10 cellular contexts compared by ENCODE assay signal in the genomic region with DNA sequence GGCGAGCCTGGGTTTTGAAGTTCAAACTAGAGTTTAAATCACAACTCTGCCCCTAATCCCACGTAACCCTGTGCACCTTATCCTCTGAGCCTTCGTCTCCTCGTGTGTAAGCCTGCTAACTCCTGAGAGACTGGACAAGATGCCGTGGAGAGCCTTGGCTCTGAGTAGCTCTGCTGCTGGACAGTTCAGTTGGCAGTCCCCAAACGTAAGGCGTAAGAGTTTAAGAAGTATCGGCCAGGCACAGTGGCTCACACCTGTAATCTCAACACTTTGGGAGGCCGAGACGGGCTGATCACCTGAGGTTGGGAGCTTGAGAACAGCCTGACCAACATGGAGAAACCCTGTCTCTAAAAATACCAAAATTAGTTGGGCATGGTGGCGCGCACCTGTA. TPM values are rescaled to one million over a fixed set of nuclear protein-coding genes. Genes with fewer than 3 reads are reported as not detected.
DNase-seq lines count a peak whose midpoint lies in the region; TF ChIP-seq lines count a peak whose summit lies in the region.
"Had no signal": no experiment of that assay in that cellular context is flagged by ENCODE, and none has a peak within 500 bp of the region (broad histone marks: within the 10 kb centered on the region; RNA-seq: fewer than 3 reads in every experiment).

No MANE protein-coding gene starts in this region.

- H3K4me1 Mint-ChIP-seq in activated T-helper 1 cell treated with anti-CD3 and anti-CD28 coated beads, Interleukin-12 subunit alpha, Interleukin-12 subunit beta, Interleukin-2, Interleukin-4 antibody, amounts not matched to agents 30 ng/mL and 10 ng/mL and 1 ng/mL, durations not matched to agents 14 hours and 24 hours and 36 hours (ENCODE audit: low read depth), result peaks cover 84% of the 10 kb centered on the region

- peaks cover 8% of the 10 kb centered on the region for H3K79me2 ChIP-seq in hepatocyte

- peaks cover 15% of the 10 kb centered on the region for H3K4me1 ChIP-seq in mesenchymal stem cell (ENCODE audit: control insufficient read depth, insufficient read depth, low read depth, low read length)
- H3K4me1 ChIP-seq in hepatocyte (ENCODE audit: insufficient read depth), result no peaks in the 10 kb centered on the region

- H2AK5ac ChIP-seq in mesenchymal stem cell (ENCODE audit: low read length, severe bottlenecking), result no peak overlapping the region

- peak; percentile 22 for DNase-seq in Caki2 (ENCODE audit: low read depth)
- no peak for DNase-seq in HL-60 (ENCODE audit: low read depth in 1 of 2, low spot score in 1 of 2)
- DNase-seq in activated T-helper 1 cell treated with anti-CD3 and anti-CD28 coated beads, Interleukin-12 subunit alpha, Interleukin-12 subunit beta, Interleukin-2, Interleukin-4 antibody, amounts not matched to agents 30 ng/mL and 10 ng/mL and 1 ng/mL, durations not matched to agents 14 hours and 24 hours and 36 hours (ENCODE audit: low spot score), result no peak
- no peak for DNase-seq in mesenchymal stem cell
- DNase-seq in NOMO-1 treated with DMSO at 0.1 percent for 48 hours (lab: John Stamatoyannopoulos, UW; ENCODE audit: unreplicated experiment), result no peak
- no peak for DNase-seq in cerebellar nuclear complex (lab: John Stamatoyannopoulos, UW)
- no peak for DNase-seq in hepatocyte (ENCODE audit: low spot score)
- no peak for DNase-seq in AG20443 (ENCODE audit: low spot score)

- H2BK15ac ChIP-seq in mesenchymal stem cell (ENCODE audit: low read depth, poor library complexity, severe bottlenecking), result no peak overlapping the region

- no peak overlapping the region for H4K8ac ChIP-seq in mesenchymal stem cell (ENCODE audit: low read length)

- H4K20me1 ChIP-seq in hepatocyte (ENCODE audit: insufficient read depth, poor library complexity, severe bottlenecking), result peaks cover 38% of the 10 kb centered on the region

- peak overlapping the region; percentile 72 for H3K27ac ChIP-seq in HL-60 (replicated peaks)
- H3K27ac ChIP-seq in mesenchymal stem cell (ENCODE audit: low read length, poor library complexity, severe bottlenecking), result no peak overlapping the region
- no peak overlapping the region for H3K27ac ChIP-seq in hepatocyte
- H3K27ac ChIP-seq: coronary artery, ovary had no signal

- 92% methylated on average over 12 of the region's 12 CpGs for WGBS in mesenchymal stem cell
- WGBS in hepatocyte (ENCODE audit: low lambda C conversion rate, missing lambda C conversion rate), result 94% methylated on average over 12 of the region's 12 CpGs

- TF ChIP-seq CTCF in HL-60 (IDR thresholded peaks at IDR 0.05; ENCODE audit: insufficient read depth, low read length) (no peak), hepatocyte (IDR thresholded peaks at IDR 0.05; ENCODE audit: poor library complexity) (no peak)

- H3K4me3 ChIP-seq in HL-60 (replicated peaks; ENCODE audit: insufficient read depth, low read length) (no peak overlapping the region), mesenchymal stem cell (ENCODE audit: insufficient read depth in 1 of 2, low read depth in 1 of 2, low read length in 2 of 2) (no peak overlapping the region), hepatocyte (no peak overlapping the region)
- H3K4me3 ChIP-seq: coronary artery, ovary had no signal

- H3K9ac ChIP-seq in mesenchymal stem cell (ENCODE audit: low read length), result peak overlapping the region; percentile 29

- no peak overlapping the region for H3K23ac ChIP-seq in mesenchymal stem cell (ENCODE audit: low read length in 2 of 2)

- in situ Hi-C loops in Caki2 (cut with HindIII; ENCODE audit: low pct_unique_long_range_greater_than_20kb, low sequenced_read_pairs), result no loop called here

- no peak overlapping the region for H2BK5ac ChIP-seq in mesenchymal stem cell (ENCODE audit: low read depth, low read length, poor library complexity, severe bottlenecking)

- no peak overlapping the region for H2BK120ac ChIP-seq in mesenchymal stem cell (ENCODE audit: low read depth, low read length)

- no peak overlapping the region for H2BK12ac ChIP-seq in mesenchymal stem cell (ENCODE audit: low read length in 2 of 2)

- H3K4me2 ChIP-seq in mesenchymal stem cell (ENCODE audit: low read length, poor library complexity, severe bottlenecking) (no peak overlapping the region), hepatocyte (no peak overlapping the region)

- no peak overlapping the region for H4K91ac ChIP-seq in mesenchymal stem cell (ENCODE audit: low read length)

- no peaks in the 10 kb centered on the region for H3K9me3 Mint-ChIP-seq in activated T-helper 1 cell treated with anti-CD3 and anti-CD28 coated beads, Interleukin-12 subunit alpha, Interleukin-12 subunit beta, Interleukin-2, Interleukin-4 antibody, amounts not matched to agents 30 ng/mL and 10 ng/mL and 1 ng/mL, durations not matched to agents 14 hours and 24 hours and 36 hours

- intact Hi-C loops in activated T-helper 1 cell treated with anti-CD3 and anti-CD28 coated beads, Interleukin-12 subunit alpha, Interleukin-12 subunit beta, Interleukin-2, Interleukin-4 antibody, amounts not matched to agents 30 ng/mL and 10 ng/mL and 1 ng/mL, durations not matched to agents 14 hours and 24 hours and 36 hours (cut with micrococcal nuclease), result no loop called here

- H3K4ac ChIP-seq in mesenchymal stem cell (ENCODE audit: low read depth in 1 of 2, low read length in 2 of 2), result no peak overlapping the region

- peaks cover 56 to 59% of the 10 kb centered on the region in 2 experiments for H3K36me3 ChIP-seq in mesenchymal stem cell (ENCODE audit: control insufficient read depth in 1 of 2, insufficient read depth in 2 of 2, low read depth in 1 of 2, low read length in 2 of 2)
- H3K36me3 ChIP-seq in hepatocyte (replicated peaks; ENCODE audit: insufficient read depth, low read depth), result no peaks in the 10 kb centered on the region
- H3K36me3 ChIP-seq: ovary had no signal

- H2AFZ ChIP-seq in mesenchymal stem cell (ENCODE audit: low read depth, low read length) (no peak overlapping the region), hepatocyte (no peak overlapping the region)

- H3K27me3 ChIP-seq in HL-60 (ENCODE audit: insufficient read depth, poor library complexity, severe bottlenecking) (no peaks in the 10 kb centered on the region), mesenchymal stem cell (ENCODE audit: control insufficient read depth in 1 of 2, insufficient read depth in 1 of 2, low read length in 2 of 2) (peaks cover 2% of the 10 kb centered on the region in 2 experiments), hepatocyte (no peaks in the 10 kb centered on the region)
- H3K27me3 ChIP-seq: ovary had no signal

- H3K9me3 ChIP-seq in mesenchymal stem cell (ENCODE audit: control insufficient read depth, low read length), result no peaks in the 10 kb centered on the region
- no peaks in the 10 kb centered on the region for H3K9me3 ChIP-seq in hepatocyte (ENCODE audit: low read depth)
- H3K9me3 ChIP-seq: ovary had no signal

- H3K4me3 Mint-ChIP-seq in activated T-helper 1 cell treated with anti-CD3 and anti-CD28 coated beads, Interleukin-12 subunit alpha, Interleukin-12 subunit beta, Interleukin-2, Interleukin-4 antibody, amounts not matched to agents 30 ng/mL and 10 ng/mL and 1 ng/mL, durations not matched to agents 14 hours and 24 hours and 36 hours, result peak overlapping the region; percentile 31

- peaks cover 6% of the 10 kb centered on the region for H3K79me1 ChIP-seq in mesenchymal stem cell (replicated peaks; ENCODE audit: low read length, poor library complexity, severe bottlenecking)

- H3K36me3 Mint-ChIP-seq in activated T-helper 1 cell treated with anti-CD3 and anti-CD28 coated beads, Interleukin-12 subunit alpha, Interleukin-12 subunit beta, Interleukin-2, Interleukin-4 antibody, amounts not matched to agents 30 ng/mL and 10 ng/mL and 1 ng/mL, durations not matched to agents 14 hours and 24 hours and 36 hours (ENCODE audit: low read depth), result peaks cover 38% of the 10 kb centered on the region

- H3K18ac ChIP-seq in mesenchymal stem cell (ENCODE audit: low read depth in 1 of 2, low read length in 2 of 2), result no peak overlapping the region

- H3K9me2 ChIP-seq in hepatocyte (replicated peaks; ENCODE audit: insufficient read depth), result no peaks in the 10 kb centered on the region

- no peaks in the 10 kb centered on the region for H3K27me3 Mint-ChIP-seq in activated T-helper 1 cell treated with anti-CD3 and anti-CD28 coated beads, Interleukin-12 subunit alpha, Interleukin-12 subunit beta, Interleukin-2, Interleukin-4 antibody, amounts not matched to agents 30 ng/mL and 10 ng/mL and 1 ng/mL, durations not matched to agents 14 hours and 24 hours and 36 hours (ENCODE audit: insufficient read depth)

- no peak overlapping the region for H3K14ac ChIP-seq in mesenchymal stem cell (ENCODE audit: low read length in 2 of 2)

- peak overlapping the region; percentile 40 for H3K27ac Mint-ChIP-seq in activated T-helper 1 cell treated with anti-CD3 and anti-CD28 coated beads, Interleukin-12 subunit alpha, Interleukin-12 subunit beta, Interleukin-2, Interleukin-4 antibody, amounts not matched to agents 30 ng/mL and 10 ng/mL and 1 ng/mL, durations not matched to agents 14 hours and 24 hours and 36 hours

RNA-seq across cellular contexts. Expression of gene CD79A, which starts 4.7 kb away (rescaled TPM):
- not detected in 2 replicates for total RNA-seq in Caki2 (2014; rRNA removed; shearing (Covaris generic); ENCODE audit: low replicate concordance)
- 2.7 and 2.9 TPM in 2 replicates for total RNA-seq in activated T-helper 1 cell treated with anti-CD3 and anti-CD28 coated beads, Interleukin-12 subunit alpha, Interleukin-12 subunit beta, Interleukin-2, Interleukin-4 antibody, amounts not matched to agents 30 ng/mL and 10 ng/mL and 1 ng/mL, durations not matched to agents 14 hours and 24 hours and 36 hours
- polyA plus RNA-seq in mesenchymal stem cell (2013, experiment 1 of 2), result 0.28 TPM
- polyA plus RNA-seq in mesenchymal stem cell (2013, experiment 2 of 2), result 0.32 TPM
- total RNA-seq in hepatocyte, result 0.37 TPM in 1 of 2 replicates, not detected in the other
- 0.27 TPM in 1 of 2 replicates, not detected in the other for polyA plus RNA-seq in hepatocyte

RNA-seq across cellular contexts. Expression of gene ARHGEF1, which starts 10.6 kb away (rescaled TPM):
- 43.6 and 48.7 TPM in 2 replicates for total RNA-seq in Caki2 (2014; rRNA removed; shearing (Covaris generic); ENCODE audit: low replicate concordance)
- total RNA-seq in activated T-helper 1 cell treated with anti-CD3 and anti-CD28 coated beads, Interleukin-12 subunit alpha, Interleukin-12 subunit beta, Interleukin-2, Interleukin-4 antibody, amounts not matched to agents 30 ng/mL and 10 ng/mL and 1 ng/mL, durations not matched to agents 14 hours and 24 hours and 36 hours, result 386 and 392 TPM in 2 replicates
- polyA plus RNA-seq in mesenchymal stem cell (2013, experiment 1 of 2), result 69.1 TPM
- 65.8 TPM for polyA plus RNA-seq in mesenchymal stem cell (2013, experiment 2 of 2)
- total RNA-seq in hepatocyte, result 22.1 and 29.7 TPM in 2 replicates
- polyA plus RNA-seq in hepatocyte, result 67.8 and 71.7 TPM in 2 replicates

RNA-seq across cellular contexts. Expression of gene RPS19, which starts 12.3 kb away (rescaled TPM):
- 3,670 and 5,241 TPM in 2 replicates for total RNA-seq in Caki2 (2014; rRNA removed; shearing (Covaris generic); ENCODE audit: low replicate concordance)
- 2,887 and 2,906 TPM in 2 replicates for total RNA-seq in activated T-helper 1 cell treated with anti-CD3 and anti-CD28 coated beads, Interleukin-12 subunit alpha, Interleukin-12 subunit beta, Interleukin-2, Interleukin-4 antibody, amounts not matched to agents 30 ng/mL and 10 ng/mL and 1 ng/mL, durations not matched to agents 14 hours and 24 hours and 36 hours
- polyA plus RNA-seq in mesenchymal stem cell (2013, experiment 1 of 2), result 2,789 TPM
- polyA plus RNA-seq in mesenchymal stem cell (2013, experiment 2 of 2), result 2,879 TPM
- total RNA-seq in hepatocyte, result 740 and 840 TPM in 2 replicates
- polyA plus RNA-seq in hepatocyte, result 1,425 and 1,529 TPM in 2 replicates

RNA-seq across cellular contexts. Expression of gene DMRTC2, which starts 27.5 kb away (rescaled TPM):
- total RNA-seq in Caki2 (2014; rRNA removed; shearing (Covaris generic); ENCODE audit: low replicate concordance), result not detected in 2 replicates
- not detected in 2 replicates for total RNA-seq in activated T-helper 1 cell treated with anti-CD3 and anti-CD28 coated beads, Interleukin-12 subunit alpha, Interleukin-12 subunit beta, Interleukin-2, Interleukin-4 antibody, amounts not matched to agents 30 ng/mL and 10 ng/mL and 1 ng/mL, durations not matched to agents 14 hours and 24 hours and 36 hours
- polyA plus RNA-seq in mesenchymal stem cell (2013, experiment 1 of 2), result not detected
- not detected for polyA plus RNA-seq in mesenchymal stem cell (2013, experiment 2 of 2)
- total RNA-seq in hepatocyte, result not detected in 2 replicates
- not detected in 2 replicates for polyA plus RNA-seq in hepatocyte
- total RNA-seq: ovary had no signal

RNA-seq across cellular contexts. Expression of gene LYPD4, which starts 27.9 kb away (rescaled TPM):
- total RNA-seq in Caki2 (2014; rRNA removed; shearing (Covaris generic); ENCODE audit: low replicate concordance), result not detected in 2 replicates
- not detected in 2 replicates for total RNA-seq in activated T-helper 1 cell treated with anti-CD3 and anti-CD28 coated beads, Interleukin-12 subunit alpha, Interleukin-12 subunit beta, Interleukin-2, Interleukin-4 antibody, amounts not matched to agents 30 ng/mL and 10 ng/mL and 1 ng/mL, durations not matched to agents 14 hours and 24 hours and 36 hours
- polyA plus RNA-seq in mesenchymal stem cell (2013, experiment 1 of 2), result not detected
- not detected for polyA plus RNA-seq in mesenchymal stem cell (2013, experiment 2 of 2)
- not detected in 2 replicates for total RNA-seq in hepatocyte
- not detected in 2 replicates for polyA plus RNA-seq in hepatocyte
- total RNA-seq: ovary had no signal
- polyA plus RNA-seq: ovary had no signal
